ENCODE assay signal across 8 cellular contexts in genomic region chr14:23588884-23589598, GRCh38. TPM values are rescaled to one million over a fixed set of nuclear protein-coding genes. Genes with fewer than 3 reads are reported as not detected.
A peak's percentile ranks its signal among the peaks of the same experiment; 100 is the strongest.
DNase-seq lines count a peak whose midpoint lies in the region; ATAC-seq and TF ChIP-seq lines count a peak whose summit lies in the region.

No MANE protein-coding gene starts in this region.

- dilution Hi-C loops in mammary epithelial cell (cut with HindIII; ENCODE audit: low sequenced_read_pairs) = no loop called here

- no peak overlapping the region for H3K27ac ChIP-seq in mammary epithelial cell (ENCODE audit: insufficient read depth, low read depth, low read length)

- ATAC-seq in GM19025 (IDR thresholded peaks at IDR 0.05; ENCODE audit: low read depth, unreplicated experiment) = peak; percentile 98
- ATAC-seq in HG03196 (IDR thresholded peaks at IDR 0.05; ENCODE audit: unreplicated experiment) = peak; percentile 96

- H3K4me3 ChIP-seq in WI38 (ENCODE audit: low read depth, low read length) = no peak overlapping the region
- H3K4me3 ChIP-seq in mammary epithelial cell (replicated peaks in 1 of 3; ENCODE audit: insufficient read depth in 1 of 3, low read depth in 2 of 3, low read length in 3 of 3) = no peak overlapping the region

- H3K36me3 ChIP-seq in mammary epithelial cell (ENCODE audit: insufficient read depth, low read length) = no peaks in the 10 kb centered on the region

- peak; percentile 78 for DNase-seq in AML-193 (lab: John Stamatoyannopoulos, UW)
- DNase-seq in NCI-H2227 (lab: John Stamatoyannopoulos, UW; ENCODE audit: unreplicated experiment) = peak; percentile 91
- peak; percentile 72 for DNase-seq in mammary epithelial cell
- peak; percentile 96 for DNase-seq in islet precursor cell
- peak; percentile 56 to 57 for DNase-seq in stimulated activated CD4-positive, alpha-beta T cell treated with anti-CD3 and anti-CD28 coated beads, Interleukin-1b, Interleukin-23, amount 100 ng/mL, for 1 hour (ENCODE audit: low read depth in 2 of 2)

- TF ChIP-seq CTCF in WI38 (IDR thresholded peaks at IDR 0.05; ENCODE audit: low read depth, low read length) (peak; percentile 73), mammary epithelial cell (conservative IDR thresholded peaks at IDR 0.05 in 1 of 2, IDR thresholded peaks at IDR 0.05 in 1 of 2; ENCODE audit: extremely low read depth in 1 of 2, insufficient read depth in 1 of 2, low read depth in 1 of 2, low read length in 2 of 2) (peak; percentile 68 to 88)

- intact Hi-C loops in mammary epithelial cell (cut with micrococcal nuclease) = loop anchor here (1.0 to 2.0 kb wide), 3 partner anchors 138 to 340 kb away; no protein-coding TSS in a partner anchor

- no peaks in the 10 kb centered on the region for H3K4me1 ChIP-seq in mammary epithelial cell (ENCODE audit: insufficient read depth, low read length)

- in situ Hi-C loops in mammary epithelial cell (cut with MboI; ENCODE audit: low sequenced_read_pairs in 2 of 2) = no loop called here

- WGBS in mammary epithelial cell (ENCODE audit: low coverage, missing lambda C conversion rate) = 5% methylated on average over 4 of the region's 5 CpGs

- CTCF ChIA-PET in mammary epithelial cell (lab: Charles Lee; ENCODE audit: low non-redundant PET) = interaction anchor here (0.5 to 1.2 kb wide), 9 partner anchors 11 to 525 kb away, joined by 3 to 19 read pairs (median 8); no protein-coding TSS in a partner anchor

- H4K20me1 ChIP-seq in mammary epithelial cell (ENCODE audit: insufficient read depth, low read length) = no peaks in the 10 kb centered on the region

- H3K79me2 ChIP-seq in mammary epithelial cell (ENCODE audit: insufficient read depth, low read length) = no peaks in the 10 kb centered on the region

- no TSS peak for BruUV-seq in mammary epithelial cell (replicated peaks; lab: Mats Ljungman, UMichigan)

- H2AFZ ChIP-seq in mammary epithelial cell (ENCODE audit: low read depth, low read length) = peak overlapping the region; percentile 46

- H3K4me2 ChIP-seq in mammary epithelial cell (ENCODE audit: insufficient read depth, low read depth, low read length) = no peak overlapping the region

- H3K27me3 ChIP-seq in mammary epithelial cell (ENCODE audit: insufficient read depth, low read length) = no peaks in the 10 kb centered on the region

- no peaks in the 10 kb centered on the region for H3K9me3 ChIP-seq in mammary epithelial cell (replicated peaks; ENCODE audit: insufficient read depth, low read length)

- no peak overlapping the region for H3K9ac ChIP-seq in mammary epithelial cell (ENCODE audit: insufficient read depth, low read length)

RNA-seq across cellular contexts. Expression of gene JPH4, which starts 10.5 kb away (rescaled TPM):
- total RNA-seq in mammary epithelial cell = under 1 TPM in 1 of 2 donors, not detected in 1; 0.16 TPM
- polyA plus RNA-seq in mammary epithelial cell = 0.01 TPM
- not detected for polyA minus RNA-seq in mammary epithelial cell

RNA-seq across cellular contexts. Expression of gene AP1G2, which starts 21.4 kb away (rescaled TPM):
- 100 to 1,000 TPM in 1 of 2 donors, 10 to 100 TPM in 1; 54.7 to 132 TPM for total RNA-seq in mammary epithelial cell
- 129 TPM for polyA plus RNA-seq in mammary epithelial cell
- polyA minus RNA-seq in mammary epithelial cell = 144 TPM

RNA-seq across cellular contexts. Expression of gene THTPA, which starts 33.0 kb away (rescaled TPM):
- 10 to 100 TPM; 10.7 to 10.8 TPM for total RNA-seq in mammary epithelial cell
- polyA plus RNA-seq in mammary epithelial cell = 6.5 TPM
- 30.6 TPM for polyA minus RNA-seq in mammary epithelial cell

RNA-seq across cellular contexts. Expression of gene ZFHX2, which starts 37.5 kb away (rescaled TPM):
- total RNA-seq in mammary epithelial cell = 1 to 10 TPM in 1 of 2 donors, under 1 TPM in 1; 0.17 to 1.7 TPM
- 0.06 TPM for polyA plus RNA-seq in mammary epithelial cell
- polyA minus RNA-seq in mammary epithelial cell = 0.88 TPM

RNA-seq across cellular contexts. Expression of gene DHRS2, which starts 47.1 kb away (rescaled TPM):
- under 1 TPM in 1 of 2 donors, not detected in 1; 0.89 TPM for total RNA-seq in mammary epithelial cell
- 0.46 TPM for polyA plus RNA-seq in mammary epithelial cell
- not detected for polyA minus RNA-seq in mammary epithelial cell
